In genomic region chr6:132798820-132799538, GRCh38 we compare ENCODE assay signal across 8 cellular contexts. TPM values are rescaled to one million over a fixed set of nuclear protein-coding genes. Genes with fewer than 3 reads are reported as not detected.
DNase-seq lines count a peak whose midpoint lies in the region; ATAC-seq and TF ChIP-seq lines count a peak whose summit lies in the region.

No MANE protein-coding gene starts in this region.

- no peak overlapping the region for H3K23ac ChIP-seq in mesendoderm (ENCODE audit: low read length)

- no peaks in the 10 kb centered on the region for H3K9me3 Mint-ChIP-seq in activated CD4-positive, alpha-beta memory T cell treated with anti-CD3 and anti-CD28 coated beads, Interleukin-2, amount 10 ng/mL, durations not matched to agents 7 days and 5 days
- no peaks in the 10 kb centered on the region for H3K9me3 Mint-ChIP-seq in effector memory CD8-positive, alpha-beta T cell

- TF ChIP-seq CTCF in C4-2B (conservative IDR thresholded peaks at IDR 0.05): no peak; the same call in 1 of the 2 replicates

- no peaks in the 10 kb centered on the region for H3K79me1 ChIP-seq in mesendoderm (ENCODE audit: low read length)

- H3K4me1 ChIP-seq in mesendoderm (ENCODE audit: control insufficient read depth, low read depth, low read length): no peaks in the 10 kb centered on the region

- H3K9ac ChIP-seq in mesendoderm (ENCODE audit: low read length): peak overlapping the region; percentile 55

- WGBS in mesendoderm (ENCODE audit: extremely low coverage, insufficient coverage, low lambda C conversion rate): no CpG with 5 or more reads among the region's 17 CpGs

- H3K4ac ChIP-seq in mesendoderm (ENCODE audit: low read depth, low read length): no peak overlapping the region

- H3K27ac ChIP-seq in C4-2B (peak overlapping the region; percentile 64; the same call in 1 of the 2 replicates), mesendoderm (ENCODE audit: low read depth, low read length) (no peak overlapping the region)

- H3K4me1 Mint-ChIP-seq in activated CD4-positive, alpha-beta memory T cell treated with anti-CD3 and anti-CD28 coated beads, Interleukin-2, amount 10 ng/mL, durations not matched to agents 7 days and 5 days: peaks cover 15% of the 10 kb centered on the region
- peaks cover 3 to 13% of the 10 kb centered on the region in 2 donors for H3K4me1 Mint-ChIP-seq in effector memory CD8-positive, alpha-beta T cell (ENCODE audit: low read depth in 2 of 2)

- no peaks in the 10 kb centered on the region for H3K27me3 ChIP-seq in mesendoderm (ENCODE audit: insufficient read depth, low read length, poor library complexity)

- H3K79me2 ChIP-seq in mesendoderm (ENCODE audit: control insufficient read depth, insufficient read depth, low read length): no peaks in the 10 kb centered on the region

- no peak overlapping the region for H2AK5ac ChIP-seq in mesendoderm (ENCODE audit: low read length)

- peaks cover 5% of the 10 kb centered on the region for H3K27me3 Mint-ChIP-seq in activated CD4-positive, alpha-beta memory T cell treated with anti-CD3 and anti-CD28 coated beads, Interleukin-2, amount 10 ng/mL, durations not matched to agents 7 days and 5 days
- no peaks in the 10 kb centered on the region for H3K27me3 Mint-ChIP-seq in effector memory CD8-positive, alpha-beta T cell

- CTCF ChIA-PET in activated CD4-positive, alpha-beta memory T cell treated with anti-CD3 and anti-CD28 coated beads, Interleukin-2, amount 10 ng/mL, durations not matched to agents 7 days and 5 days (lab: Charles Lee): interaction anchor here (0.8 to 5.5 kb wide), 26 partner anchors 10 to 302 kb away, joined by 3 to 83 read pairs (median 4); partner anchors contain the start of gene RPS12

- no peak overlapping the region for H2BK15ac ChIP-seq in mesendoderm (replicated peaks; ENCODE audit: low read depth)

- H4K8ac ChIP-seq in mesendoderm (ENCODE audit: low read depth, low read length): peak overlapping the region; percentile 28

- H4K5ac ChIP-seq in mesendoderm (ENCODE audit: low read length): no peak overlapping the region

- H2BK5ac ChIP-seq in mesendoderm (ENCODE audit: low read length): no peak overlapping the region

- H3K36me3 ChIP-seq in mesendoderm (ENCODE audit: control insufficient read depth, insufficient read depth, low read length): peaks cover 2% of the 10 kb centered on the region

- peaks cover 7% of the 10 kb centered on the region for H3K36me3 Mint-ChIP-seq in activated CD4-positive, alpha-beta memory T cell treated with anti-CD3 and anti-CD28 coated beads, Interleukin-2, amount 10 ng/mL, durations not matched to agents 7 days and 5 days (ENCODE audit: low read depth)
- peaks cover 8% of the 10 kb centered on the region for H3K36me3 Mint-ChIP-seq in effector memory CD8-positive, alpha-beta T cell (ENCODE audit: insufficient read depth)

- POLR2A ChIA-PET in activated CD4-positive, alpha-beta memory T cell treated with anti-CD3 and anti-CD28 coated beads, Interleukin-2, amount 10 ng/mL, durations not matched to agents 7 days and 5 days (lab: Charles Lee): interaction anchor here (0.6 to 10.1 kb wide), 11 partner anchors 9 to 286 kb away, joined by 3 to 155 read pairs (median 4); partner anchors contain the start of genes RPS12 and STX7

- ATAC-seq in HG03280 (IDR thresholded peaks at IDR 0.05; ENCODE audit: unreplicated experiment): peak; percentile 85
- ATAC-seq in effector memory CD8-positive, alpha-beta T cell (replicated peaks): peak; percentile 85

- DNase-seq in GM19238 (ENCODE audit: insufficient read length, low spot score): peak; percentile 20
- DNase-seq in NCI-H526 treated with DMSO at 0.1 percent for 48 hours (lab: John Stamatoyannopoulos, UW): peak; percentile 83
- DNase-seq in activated CD4-positive, alpha-beta memory T cell treated with anti-CD3 and anti-CD28 coated beads, Interleukin-2, amount 10 ng/mL, durations not matched to agents 7 days and 5 days: peak; percentile 71
- DNase-seq in effector memory CD8-positive, alpha-beta T cell: peak; percentile 53 to 63 (median 57)
- peak; percentile 80 for DNase-seq in mesendoderm
- DNase-seq in stimulated activated CD8-positive, alpha-beta memory T cell treated with anti-CD3 and anti-CD28 coated beads, Interleukin-7, amount 100 ng/mL, for 24 hours (ENCODE audit: low read depth): peak; percentile 57

- H3K18ac ChIP-seq in mesendoderm (ENCODE audit: low read length): no peak overlapping the region

- peak overlapping the region; percentile 28 for H3K4me3 ChIP-seq in mesendoderm (ENCODE audit: low read length)

- no peak overlapping the region for H3K27ac Mint-ChIP-seq in activated CD4-positive, alpha-beta memory T cell treated with anti-CD3 and anti-CD28 coated beads, Interleukin-2, amount 10 ng/mL, durations not matched to agents 7 days and 5 days
- H3K27ac Mint-ChIP-seq in effector memory CD8-positive, alpha-beta T cell: peak overlapping the region in 1 of 2 donors; percentile 93

- H3K56ac ChIP-seq in mesendoderm (ENCODE audit: low read length): peak overlapping the region; percentile 60

- H3K4me2 ChIP-seq in mesendoderm (ENCODE audit: low read length): peak overlapping the region; percentile 48

- H3K4me3 Mint-ChIP-seq in activated CD4-positive, alpha-beta memory T cell treated with anti-CD3 and anti-CD28 coated beads, Interleukin-2, amount 10 ng/mL, durations not matched to agents 7 days and 5 days: peak overlapping the region; percentile 88
- H3K4me3 Mint-ChIP-seq in effector memory CD8-positive, alpha-beta T cell: no peak overlapping the region

- H2BK120ac ChIP-seq in mesendoderm (ENCODE audit: low read depth, low read length): no peak overlapping the region

RNA-seq across cellular contexts. Expression of gene SLC18B1, which starts 0.5 kb away (rescaled TPM):
- total RNA-seq in activated CD4-positive, alpha-beta memory T cell treated with anti-CD3 and anti-CD28 coated beads, Interleukin-2, amount 10 ng/mL, durations not matched to agents 7 days and 5 days: 1 to 10 TPM; 7.2 to 7.7 TPM
- polyA plus RNA-seq in mesendoderm (2013, experiment 1 of 2): 13.6 TPM
- polyA plus RNA-seq in mesendoderm (2013, experiment 2 of 2): 12.8 TPM

RNA-seq across cellular contexts. Expression of gene RPS12, which starts 15.4 kb away (rescaled TPM):
- 1,000 to 10,000 TPM; 1,199 to 1,203 TPM for total RNA-seq in activated CD4-positive, alpha-beta memory T cell treated with anti-CD3 and anti-CD28 coated beads, Interleukin-2, amount 10 ng/mL, durations not matched to agents 7 days and 5 days
- polyA plus RNA-seq in mesendoderm (2013, experiment 1 of 2): 3,709 TPM
- polyA plus RNA-seq in mesendoderm (2013, experiment 2 of 2): 3,667 TPM

RNA-seq across cellular contexts. Expression of gene VNN2, which starts 41.3 kb away (rescaled TPM):
- total RNA-seq in activated CD4-positive, alpha-beta memory T cell treated with anti-CD3 and anti-CD28 coated beads, Interleukin-2, amount 10 ng/mL, durations not matched to agents 7 days and 5 days: 1 to 10 TPM; 5.3 to 6.1 TPM
- not detected for polyA plus RNA-seq in mesendoderm (2013, experiment 1 of 2)
- polyA plus RNA-seq in mesendoderm (2013, experiment 2 of 2): not detected

Comparison
In these comparisons a context has a peak if more than half of its experiments do, and no peak if none do; other contexts are left out.
1. DNase-seq: peak in every context shown above with its lines; median percentile 83 in NCI-H526 treated with DMSO at 0.1 percent for 48 hours; 80 in mesendoderm; 71 in activated CD4-positive, alpha-beta memory T cell treated with anti-CD3 and anti-CD28 coated beads, Interleukin-2, amount 10 ng/mL, durations not matched to agents 7 days and 5 days; 57 in effector memory CD8-positive, alpha-beta T cell; 57 in stimulated activated CD8-positive, alpha-beta memory T cell treated with anti-CD3 and anti-CD28 coated beads, Interleukin-7, amount 100 ng/mL, for 24 hours; 20 in GM19238.